Comparison of ENCODE assay signal across 25 cellular contexts in genomic region chr6:169650959-169651292, GRCh38. TPM values are rescaled to one million over a fixed set of nuclear protein-coding genes. Genes with fewer than 3 reads are reported as not detected.
A peak's percentile ranks its signal among the peaks of the same experiment; 100 is the strongest.
DNase-seq lines count a peak whose midpoint lies in the region; ATAC-seq and TF ChIP-seq lines count a peak whose summit lies in the region.
"Had no signal": no experiment of that assay in that cellular context is flagged by ENCODE, and none has a peak within 500 bp of the region (broad histone marks: within the 10 kb centered on the region; RNA-seq: fewer than 3 reads in every experiment).

No MANE protein-coding gene starts in this region.

- H3K79me2 ChIP-seq in H9 (ENCODE audit: insufficient read depth, low read length), result no peaks in the 10 kb centered on the region

- TF ChIP-seq CTCF in H9 (conservative IDR thresholded peaks at IDR 0.05), result no peak
- no peak for TF ChIP-seq CTCF in type B pancreatic cell (conservative IDR thresholded peaks at IDR 0.05)

- H2BK20ac ChIP-seq in H9 (ENCODE audit: low read depth, low read length, poor library complexity, severe bottlenecking), result no peak overlapping the region

- H3K4me1 Mint-ChIP-seq in H9, result peaks cover 2 to 6% of the 10 kb centered on the region in 2 experiments; a peak in 3 of 4 replicates
- no peaks in the 10 kb centered on the region for H3K4me1 Mint-ChIP-seq in type B pancreatic cell (ENCODE audit: unreplicated experiment)
- H3K4me1 Mint-ChIP-seq in activated naive CD4-positive, alpha-beta T cell treated with anti-CD3 and anti-CD28 coated beads, Interleukin-2, amount 10 ng/mL, durations not matched to agents 7 days and 5 days, result peaks cover 10% of the 10 kb centered on the region

- H3K9me3 Mint-ChIP-seq in H9, result peaks cover 7 to 9% of the 10 kb centered on the region in 2 experiments; a peak in 2 of 5 replicates
- no peaks in the 10 kb centered on the region for H3K9me3 Mint-ChIP-seq in type B pancreatic cell
- H3K9me3 Mint-ChIP-seq in activated naive CD4-positive, alpha-beta T cell treated with anti-CD3 and anti-CD28 coated beads, Interleukin-2, amount 10 ng/mL, durations not matched to agents 7 days and 5 days, result no peaks in the 10 kb centered on the region
- H3K9me3 Mint-ChIP-seq: CD4-positive, alpha-beta memory T cell; CD8-positive, alpha-beta memory T cell had no signal

- H2AK5ac ChIP-seq in H9 (ENCODE audit: insufficient read length, low read length), result no peak overlapping the region

- H3K36me3 Mint-ChIP-seq in H9 (ENCODE audit: insufficient read depth in 1 of 3, low read depth in 3 of 3) (peaks cover 28 to 52% (median 28%) of the 10 kb centered on the region in 3 experiments), type B pancreatic cell (peaks cover 4% of the 10 kb centered on the region)
- H3K36me3 Mint-ChIP-seq in activated naive CD4-positive, alpha-beta T cell treated with anti-CD3 and anti-CD28 coated beads, Interleukin-2, amount 10 ng/mL, durations not matched to agents 7 days and 5 days, result no peaks in the 10 kb centered on the region
- H3K36me3 Mint-ChIP-seq: CD4-positive, CD25-positive, alpha-beta regulatory T cell had no signal

- H2BK15ac ChIP-seq in H9 (ENCODE audit: low read depth, low read length), result no peak overlapping the region

- ATAC-seq in HG03159 (IDR thresholded peaks at IDR 0.05; ENCODE audit: unreplicated experiment) (no peak), GM18867 (IDR thresholded peaks at IDR 0.05; ENCODE audit: unreplicated experiment) (no peak)
- ATAC-seq: GM12878 had no signal

- H3K27me3 Mint-ChIP-seq in H9 (ENCODE audit: low read depth) (no peaks in the 10 kb centered on the region), type B pancreatic cell (no peaks in the 10 kb centered on the region)
- H3K27me3 Mint-ChIP-seq in activated naive CD4-positive, alpha-beta T cell treated with anti-CD3 and anti-CD28 coated beads, Interleukin-2, amount 10 ng/mL, durations not matched to agents 7 days and 5 days, result no peaks in the 10 kb centered on the region
- H3K27me3 Mint-ChIP-seq: CD4-positive, alpha-beta memory T cell; CD4-positive, CD25-positive, alpha-beta regulatory T cell; CD8-positive, alpha-beta memory T cell had no signal

- H3K79me1 ChIP-seq in H9 (ENCODE audit: insufficient read depth, low read depth, low read length, poor library complexity, severe bottlenecking), result no peaks in the 10 kb centered on the region

- H2AFZ ChIP-seq in H9 (ENCODE audit: low read length), result no peak overlapping the region

- no peak overlapping the region for H3K4me3 Mint-ChIP-seq in H9
- H3K4me3 Mint-ChIP-seq in type B pancreatic cell, result no peak overlapping the region
- H3K4me3 Mint-ChIP-seq in activated naive CD4-positive, alpha-beta T cell treated with anti-CD3 and anti-CD28 coated beads, Interleukin-2, amount 10 ng/mL, durations not matched to agents 7 days and 5 days, result no peak overlapping the region
- H3K4me3 Mint-ChIP-seq: CD14-positive monocyte; CD4-positive, alpha-beta memory T cell; CD4-positive, CD25-positive, alpha-beta regulatory T cell; CD8-positive, alpha-beta memory T cell had no signal

- H2BK5ac ChIP-seq in H9 (ENCODE audit: insufficient read length, low read length), result no peak overlapping the region

- H3K4me1 ChIP-seq in H9 (ENCODE audit: insufficient read depth, low read length), result no peaks in the 10 kb centered on the region
- H3K4me1 ChIP-seq: BE2C had no signal

- H3K27ac Mint-ChIP-seq in H9 (no peak overlapping the region), type B pancreatic cell (no peak overlapping the region)
- H3K27ac Mint-ChIP-seq in activated naive CD4-positive, alpha-beta T cell treated with anti-CD3 and anti-CD28 coated beads, Interleukin-2, amount 10 ng/mL, durations not matched to agents 7 days and 5 days, result no peak overlapping the region
- H3K27ac Mint-ChIP-seq: CD14-positive monocyte; CD4-positive, alpha-beta memory T cell had no signal

- DNase-seq in H7, result peak; percentile 45
- DNase-seq in H9, result peak; percentile 18
- DNase-seq in NCI-H345 treated with DMSO at 0.1 percent for 48 hours (lab: John Stamatoyannopoulos, UW; ENCODE audit: unreplicated experiment), result peak; percentile 4
- DNase-seq in type B pancreatic cell (ENCODE audit: extremely low spot score, unreplicated experiment), result peak; percentile 22
- DNase-seq in activated naive CD4-positive, alpha-beta T cell treated with anti-CD3 and anti-CD28 coated beads, Interleukin-2, amount 10 ng/mL, durations not matched to agents 7 days and 5 days, result no peak
- DNase-seq: 8988T; ACHN; BE2C; C1 segment of cervical spinal cord; CD4-positive, alpha-beta memory T cell; CD4-positive, CD25-positive, alpha-beta regulatory T cell; CD8-positive, alpha-beta memory T cell; COR-L47; DMS 273 treated with DMSO at 0.1 percent for 48 hours; DMS153; DMS53; DMS79; DND-41; EL; GDM1 had no signal

- H3K4me3 ChIP-seq in H7 (ENCODE audit: insufficient read depth, low read depth, low read length), result no peak overlapping the region
- H3K4me3 ChIP-seq: BLaER1, GM12878 had no signal

- no peak overlapping the region for H3K27ac ChIP-seq in H9 (ENCODE audit: insufficient read length, low read depth, low read length)
- H3K27ac ChIP-seq: BLaER1 had no signal

- H4K8ac ChIP-seq in H9 (replicated peaks; ENCODE audit: insufficient read length, low read depth, low read length), result no peak overlapping the region

- H3K56ac ChIP-seq in H9 (ENCODE audit: insufficient read length, low read depth, low read length), result no peak overlapping the region

- no peak overlapping the region for H3K14ac ChIP-seq in H9 (ENCODE audit: insufficient read depth, low read length)

- H3K27me3 ChIP-seq in H7 (ENCODE audit: control insufficient read depth, insufficient read depth, low read length) (no peaks in the 10 kb centered on the region), H9 (ENCODE audit: insufficient read depth, low read length) (no peaks in the 10 kb centered on the region)
- H3K27me3 ChIP-seq: BE2C, BLaER1 had no signal

- no peak overlapping the region for H3K23ac ChIP-seq in H9 (ENCODE audit: insufficient read length, low read depth, low read length)

- no peak overlapping the region for H3K4ac ChIP-seq in H9 (ENCODE audit: low read depth, low read length)

- H3T11ph ChIP-seq in H9 (ENCODE audit: low read length), result no peak overlapping the region

- H2BK12ac ChIP-seq in H9 (ENCODE audit: insufficient read length, low read depth, low read length), result no peak overlapping the region

- peaks cover 2% of the 10 kb centered on the region for H3K23me2 ChIP-seq in H9 (ENCODE audit: insufficient read length, low read depth, low read length, poor library complexity, severe bottlenecking)

- H3K36me3 ChIP-seq in H7 (replicated peaks; ENCODE audit: control insufficient read depth, insufficient read depth, low read length), result no peaks in the 10 kb centered on the region; the same call in 1 of the 2 replicates
- H3K36me3 ChIP-seq: BE2C had no signal

- peaks cover 9% of the 10 kb centered on the region for H3K9me3 ChIP-seq in H9 (ENCODE audit: control insufficient read depth, low read depth, low read length)
- H3K9me3 ChIP-seq: BE2C, BLaER1 had no signal

- no peak overlapping the region for H3K9ac ChIP-seq in H9 (ENCODE audit: extremely low read depth, insufficient read length, low read length)
- H3K9ac ChIP-seq: BLaER1 had no signal

- H2BK120ac ChIP-seq in H9 (ENCODE audit: low read depth, low read length, poor library complexity, severe bottlenecking), result no peak overlapping the region

- no peak overlapping the region for H4K5ac ChIP-seq in H9 (ENCODE audit: insufficient read length, low read depth, low read length)

- WGBS in H9 (ENCODE audit: extremely low coverage, insufficient read length, low lambda C conversion rate), result no CpG with 5 or more reads among the region's 6 CpGs

- no peak overlapping the region for H3K18ac ChIP-seq in H9 (ENCODE audit: insufficient read length, low read depth, low read length)

- no peaks in the 10 kb centered on the region for H4K20me1 ChIP-seq in H9 (ENCODE audit: control insufficient read depth, insufficient read depth, insufficient read length)
- H4K20me1 ChIP-seq: BLaER1 had no signal

- H4K91ac ChIP-seq in H9 (ENCODE audit: insufficient read length, low read depth, low read length), result no peak overlapping the region

- CTCF ChIA-PET in activated naive CD4-positive, alpha-beta T cell treated with anti-CD3 and anti-CD28 coated beads, Interleukin-2, amount 10 ng/mL, durations not matched to agents 7 days and 5 days (lab: Charles Lee), result no interaction called here

- no peak overlapping the region for H3K4me2 ChIP-seq in H9 (ENCODE audit: insufficient read depth, insufficient read length, low read length)
- H3K4me2 ChIP-seq: BLaER1 had no signal

RNA-seq across cellular contexts. Expression of gene WDR27, which starts 50.9 kb away (rescaled TPM):
- total RNA-seq in H7 (2014; rRNA removed; shearing (Covaris generic)), result 45.4 and 64.0 TPM in 2 replicates
- 38.4 and 48.7 TPM in 2 replicates for total RNA-seq in H9 (2021)
- 61.2 and 112 TPM in 2 replicates for total RNA-seq in type B pancreatic cell (ENCODE audit: low replicate concordance)

RNA-seq across cellular contexts. Expression of gene C6orf120, which starts 51.0 kb away (rescaled TPM):
- total RNA-seq in H7 (2014; rRNA removed; shearing (Covaris generic)), result 34.0 and 34.8 TPM in 2 replicates
- total RNA-seq in H9 (2021) (22.2 and 23.2 TPM in 2 replicates), type B pancreatic cell (ENCODE audit: low replicate concordance) (30.4 and 30.8 TPM in 2 replicates)
